19 cellular contexts compared by ENCODE assay signal in the genomic region with DNA sequence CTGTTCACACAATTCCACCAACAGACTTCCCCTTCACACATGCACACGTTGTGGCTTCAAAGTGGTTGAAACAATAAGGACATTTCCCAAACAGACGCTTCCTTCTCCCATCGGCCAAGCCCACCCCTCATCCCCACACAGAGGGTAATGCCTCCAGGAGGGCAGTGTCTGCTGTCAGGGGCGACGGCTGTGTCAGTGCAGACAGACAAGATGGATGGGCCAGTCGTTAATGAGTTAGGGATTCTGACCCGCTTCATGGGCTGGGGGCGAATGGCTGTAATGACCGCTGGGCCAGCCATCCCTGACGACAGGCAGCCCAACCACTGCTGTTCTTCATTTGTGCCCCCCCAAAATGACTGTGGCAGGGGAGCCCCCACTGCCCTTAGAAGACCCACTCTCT. TPM values are rescaled to one million over a fixed set of nuclear protein-coding genes. Genes with fewer than 3 reads are reported as not detected.
DNase-seq lines count a peak whose midpoint lies in the region; ATAC-seq, FAIRE-seq and TF ChIP-seq lines count a peak whose summit lies in the region.
"Had no signal": no experiment of that assay in that cellular context is flagged by ENCODE, and none has a peak within 500 bp of the region (broad histone marks: within the 10 kb centered on the region; RNA-seq: fewer than 3 reads in every experiment).

No MANE protein-coding gene starts in this region.

- H3K36me3 Mint-ChIP-seq in brain (no peaks in the 10 kb centered on the region), type B pancreatic cell (no peaks in the 10 kb centered on the region)
- H3K36me3 Mint-ChIP-seq: CD8-positive, alpha-beta T cell had no signal

- no peak overlapping the region for H3K4me3 ChIP-seq in kidney (ENCODE audit: low read length in 2 of 2)
- no peak overlapping the region for H3K4me3 ChIP-seq in mesodermal cell (ENCODE audit: extremely low read depth, insufficient read depth, low read length, poor library complexity, severe bottlenecking)
- H3K4me3 ChIP-seq: GM23338 had no signal

- H3K27ac Mint-ChIP-seq in brain (peak overlapping the region in 3 of 5 experiments; percentile 38 to 93 (median 78)), type B pancreatic cell (peak overlapping the region; percentile 23)
- H3K27ac Mint-ChIP-seq: CD8-positive, alpha-beta T cell; GM23338; H9 had no signal

- no peak for TF ChIP-seq CTCF in brain (conservative IDR thresholded peaks at IDR 0.05)
- no peak for TF ChIP-seq CTCF in kidney (IDR thresholded peaks at IDR 0.05; ENCODE audit: borderline replicate concordance, extremely low read depth, insufficient read depth)
- no peak for TF ChIP-seq CTCF in type B pancreatic cell (conservative IDR thresholded peaks at IDR 0.05)

- peaks cover 85% of the 10 kb centered on the region for H3K4me1 Mint-ChIP-seq in brain
- peaks cover 62% of the 10 kb centered on the region for H3K4me1 Mint-ChIP-seq in type B pancreatic cell (ENCODE audit: unreplicated experiment)

- H3K9me3 ChIP-seq in kidney (ENCODE audit: control insufficient read depth in 1 of 2, low read length in 2 of 2) (no peaks in the 10 kb centered on the region), mesodermal cell (ENCODE audit: control insufficient read depth, low read length) (no peaks in the 10 kb centered on the region)
- H3K9me3 ChIP-seq: BE2C had no signal

- DNase-seq in kidney (peak; percentile 61), type B pancreatic cell (ENCODE audit: extremely low spot score, unreplicated experiment) (no peak), amniotic stem cell (lab: John Stamatoyannopoulos, UW) (no peak), cerebellar nuclear complex (lab: John Stamatoyannopoulos, UW) (no peak)
- DNase-seq: BE2C; CD8-positive, alpha-beta T cell; COR-L47; DMS153; DMS79 treated with DMSO at 0.1 percent for 48 hours; EL; GDM1; H9 had no signal

- ATAC-seq in GM21786 (IDR thresholded peaks at IDR 0.05; ENCODE audit: unreplicated experiment) = no peak
- ATAC-seq: CD8-positive, alpha-beta T cell; GM23338 had no signal

- H3K9ac ChIP-seq in kidney (ENCODE audit: low read length in 2 of 2) = no peak overlapping the region

- FAIRE-seq in kidney (lab: Jason Lieb, UNC) = no peak
- FAIRE-seq: A204.1, D721Med had no signal

- H3K4me1 ChIP-seq in kidney (ENCODE audit: control insufficient read depth in 1 of 2, insufficient read depth in 1 of 2, low read depth in 1 of 2, low read length in 2 of 2) (no peaks in the 10 kb centered on the region), mesodermal cell (ENCODE audit: control insufficient read depth, insufficient read depth, low read length, poor library complexity, severe bottlenecking) (peaks cover 15% of the 10 kb centered on the region)

- H3K4me3 Mint-ChIP-seq in brain = peak overlapping the region in 1 of 5 experiments; percentile 29
- H3K4me3 Mint-ChIP-seq in type B pancreatic cell = no peak overlapping the region
- H3K4me3 Mint-ChIP-seq: CD8-positive, alpha-beta T cell; GM23338; H9 had no signal

- WGBS in mesodermal cell (ENCODE audit: insufficient coverage in 2 of 2), 2 experiments = 74 to 77% methylated on average over 8 of the region's 10 CpGs

- H3K27ac ChIP-seq in kidney (ENCODE audit: low read depth in 2 of 2, low read length in 2 of 2) = no peak overlapping the region
- H3K27ac ChIP-seq in mesodermal cell (ENCODE audit: low read depth, low read length, severe bottlenecking) = peak overlapping the region; percentile 29
- H3K27ac ChIP-seq: C4-2B had no signal

- H3K27me3 Mint-ChIP-seq in brain = peaks cover 4% of the 10 kb centered on the region
- peaks cover 19% of the 10 kb centered on the region for H3K27me3 Mint-ChIP-seq in type B pancreatic cell

- peaks cover 0 to 3% (median 0%) of the 10 kb centered on the region in 5 experiments for H3K9me3 Mint-ChIP-seq in brain
- no peaks in the 10 kb centered on the region for H3K9me3 Mint-ChIP-seq in type B pancreatic cell
- H3K9me3 Mint-ChIP-seq: CD8-positive, alpha-beta T cell; GM23338; H9 had no signal

- intact Hi-C loops in kidney (cut with DNase I) = no loop called here

- H3K36me3 ChIP-seq in kidney (ENCODE audit: control insufficient read depth in 1 of 2, insufficient read depth in 2 of 2, low read length in 2 of 2) = no peaks in the 10 kb centered on the region
- H3K36me3 ChIP-seq in mesodermal cell (ENCODE audit: control insufficient read depth, insufficient read depth, low read length) = no peaks in the 10 kb centered on the region
- H3K36me3 ChIP-seq: BE2C had no signal

RNA-seq across cellular contexts. Expression of a gene that starts 20.2 kb away (rescaled TPM):
- polyA plus RNA-seq in brain (ENCODE audit: insufficient read depth, low read depth, low replicate concordance) (50.2 TPM), kidney (ENCODE audit: insufficient read depth, low read depth, low replicate concordance) (87.4 TPM)
- total RNA-seq in kidney (48.5 TPM), type B pancreatic cell (ENCODE audit: low replicate concordance) (43.6 and 54.4 TPM in 2 replicates)
- polyA plus RNA-seq in mesodermal cell (2013, experiment 1 of 2) = 50.5 TPM
- 52.4 TPM for polyA plus RNA-seq in mesodermal cell (2013, experiment 2 of 2)

RNA-seq across cellular contexts. Expression of a gene that starts 20.6 kb away (rescaled TPM):
- polyA plus RNA-seq in brain (ENCODE audit: insufficient read depth, low read depth, low replicate concordance) = 118 TPM
- total RNA-seq in kidney = not detected
- polyA plus RNA-seq in kidney (ENCODE audit: insufficient read depth, low read depth, low replicate concordance) = 61.0 TPM
- 232 TPM for polyA plus RNA-seq in mesodermal cell (2013, experiment 1 of 2)
- polyA plus RNA-seq in mesodermal cell (2013, experiment 2 of 2) = 195 TPM
- 20.5 and 685 TPM in 2 replicates for total RNA-seq in type B pancreatic cell (ENCODE audit: low replicate concordance)
- total RNA-seq: CD8-positive, alpha-beta T cell had no signal

RNA-seq across cellular contexts. Expression of a gene that starts 55.2 kb away (rescaled TPM):
- polyA plus RNA-seq in brain (ENCODE audit: insufficient read depth, low read depth, low replicate concordance) (24.2 TPM), kidney (ENCODE audit: insufficient read depth, low read depth, low replicate concordance) (19.9 TPM)
- total RNA-seq in kidney (31.1 TPM), type B pancreatic cell (ENCODE audit: low replicate concordance) (0.10 and 15.0 TPM in 2 replicates)
- 2.0 TPM for polyA plus RNA-seq in mesodermal cell (2013, experiment 1 of 2)
- polyA plus RNA-seq in mesodermal cell (2013, experiment 2 of 2) = 2.0 TPM

Comparison
In these comparisons a context has a peak if more than half of its experiments do, and no peak if none do; other contexts are left out.
1. RNA of a gene that starts 20.6 kb away (total RNA-seq): 20.5 to 685 TPM in type B pancreatic cell; not detected in kidney (single experiment); every median in the first group is over 10 times any median in the second.